In genomic region chr5:173775692-173776135, GRCh38 we compare ENCODE assay signal across 24 cellular contexts.
DNase-seq lines count a peak whose midpoint lies in the region; ATAC-seq lines count a peak whose summit lies in the region.
"Had no signal": no experiment of that assay in that cellular context is flagged by ENCODE, and none has a peak within 500 bp of the region (broad histone marks: within the 10 kb centered on the region; RNA-seq: fewer than 3 reads in every experiment).

No MANE protein-coding gene starts in this region.

- no peaks in the 10 kb centered on the region for H3K79me2 ChIP-seq in Karpas-422 (ENCODE audit: low read length)

- no peaks in the 10 kb centered on the region for H3K36me3 ChIP-seq in BLaER1
- no peaks in the 10 kb centered on the region for H3K36me3 ChIP-seq in Karpas-422 (ENCODE audit: insufficient read depth, low read length)
- H3K36me3 ChIP-seq in H7 (replicated peaks; ENCODE audit: control insufficient read depth, insufficient read depth, low read length), result no peaks in the 10 kb centered on the region
- H3K36me3 ChIP-seq: right atrium auricular region, stomach, transverse colon had no signal

- H3K27me3 Mint-ChIP-seq in memory B cell, result no peaks in the 10 kb centered on the region
- H3K27me3 Mint-ChIP-seq in immature natural killer cell (ENCODE audit: low read depth in 3 of 3), result peaks cover 1 to 4% (median 4%) of the 10 kb centered on the region in 3 donors
- H3K27me3 Mint-ChIP-seq: activated CD4-positive, alpha-beta T cell treated with anti-CD3 and anti-CD28 coated beads for 36 hours had no signal

- no peak overlapping the region for H3K4me3 Mint-ChIP-seq in memory B cell
- H3K4me3 Mint-ChIP-seq in immature natural killer cell, result no peak overlapping the region
- H3K4me3 Mint-ChIP-seq: activated CD4-positive, alpha-beta T cell treated with anti-CD3 and anti-CD28 coated beads for 36 hours; CD8-positive, alpha-beta T cell; naive thymus-derived CD4-positive, alpha-beta T cell had no signal

- H3K27me3 ChIP-seq in BLaER1 (no peaks in the 10 kb centered on the region), Karpas-422 (ENCODE audit: low read length) (no peaks in the 10 kb centered on the region), H7 (ENCODE audit: control insufficient read depth, insufficient read depth, low read length) (no peaks in the 10 kb centered on the region)
- H3K27me3 ChIP-seq: right atrium auricular region, stomach, transverse colon had no signal

- H3K9me3 Mint-ChIP-seq in memory B cell (no peaks in the 10 kb centered on the region), immature natural killer cell (no peaks in the 10 kb centered on the region)
- H3K9me3 Mint-ChIP-seq: CD8-positive, alpha-beta T cell; naive thymus-derived CD4-positive, alpha-beta T cell had no signal

- peak overlapping the region; percentile 55; the same call in 1 of the 2 replicates for H2AFZ ChIP-seq in Karpas-422 (ENCODE audit: low read length)

- H3K27ac Mint-ChIP-seq in memory B cell (no peak overlapping the region), immature natural killer cell (no peak overlapping the region)
- H3K27ac Mint-ChIP-seq: activated CD4-positive, alpha-beta T cell treated with anti-CD3 and anti-CD28 coated beads for 36 hours; CD8-positive, alpha-beta T cell had no signal

- peak overlapping the region; percentile 63 for H3K4me2 ChIP-seq in BLaER1
- peak overlapping the region; percentile 25 for H3K4me2 ChIP-seq in Karpas-422 (ENCODE audit: low read depth, low read length, poor library complexity, severe bottlenecking)

- H3K36me3 Mint-ChIP-seq in memory B cell (no peaks in the 10 kb centered on the region), immature natural killer cell (no peaks in the 10 kb centered on the region)
- H3K36me3 Mint-ChIP-seq: CD8-positive, alpha-beta T cell; naive thymus-derived CD4-positive, alpha-beta T cell had no signal

- peak; percentile 43 for ATAC-seq in memory B cell (ENCODE audit: low read depth)
- no peak for ATAC-seq in GM18519 (IDR thresholded peaks at IDR 0.05; ENCODE audit: low FRiP score, unreplicated experiment)
- ATAC-seq in GM21528 (IDR thresholded peaks at IDR 0.05; ENCODE audit: low FRiP score, unreplicated experiment), result no peak
- ATAC-seq: activated CD4-positive, alpha-beta T cell treated with anti-CD3 and anti-CD28 coated beads for 36 hours; CD8-positive, alpha-beta T cell; naive thymus-derived CD4-positive, alpha-beta T cell had no signal

- H3K9ac ChIP-seq in BLaER1, result peak overlapping the region; percentile 2; the same call in 1 of the 2 replicates
- H3K9ac ChIP-seq in Karpas-422 (ENCODE audit: low read length), result no peak overlapping the region

- peak overlapping the region; percentile 62 for H3K27ac ChIP-seq in BLaER1
- no peak overlapping the region for H3K27ac ChIP-seq in Karpas-422 (ENCODE audit: low read length)
- H3K27ac ChIP-seq: right atrium auricular region, transverse colon had no signal

- H3K4me3 ChIP-seq in BLaER1 (no peak overlapping the region), Karpas-422 (ENCODE audit: low read length) (no peak overlapping the region), H7 (ENCODE audit: insufficient read depth, low read depth, low read length) (no peak overlapping the region)
- H3K4me3 ChIP-seq: right atrium auricular region, stomach, transverse colon had no signal

- H4K20me1 ChIP-seq in BLaER1 (no peaks in the 10 kb centered on the region), Karpas-422 (ENCODE audit: insufficient read depth, low read depth, low read length) (no peaks in the 10 kb centered on the region)

- H3K9me3 ChIP-seq in BLaER1 (no peaks in the 10 kb centered on the region), Karpas-422 (ENCODE audit: low read length) (no peaks in the 10 kb centered on the region)
- H3K9me3 ChIP-seq: right atrium auricular region, stomach, transverse colon had no signal

- H3K9me2 ChIP-seq in Karpas-422 (replicated peaks; ENCODE audit: insufficient read depth, low read length), result no peaks in the 10 kb centered on the region

- peaks cover 41% of the 10 kb centered on the region for H3K4me1 ChIP-seq in BLaER1
- peaks cover 23% of the 10 kb centered on the region for H3K4me1 ChIP-seq in Karpas-422 (ENCODE audit: low read length)

- H3K4me1 Mint-ChIP-seq in memory B cell (peaks cover 22% of the 10 kb centered on the region), immature natural killer cell (no peaks in the 10 kb centered on the region)

- DNase-seq in Karpas-422 (peak; percentile 47), SKM-1 (lab: John Stamatoyannopoulos, UW; ENCODE audit: unreplicated experiment) (peak; percentile 44), memory B cell (ENCODE audit: low spot score in 2 of 2) (no peak), immature natural killer cell (no peak), H7 (no peak)
- DNase-seq: ACHN; activated CD4-positive, alpha-beta T cell treated with anti-CD3 and anti-CD28 coated beads for 36 hours; activated naive CD4-positive, alpha-beta T cell treated with Interleukin-2 at 50 U/mL for 16 hours; activated T-cell treated with anti-CD3 and anti-CD28 coated beads, Interleukin-2, amount 50 U/mL, for 48 hours; amniotic stem cell; CD8-positive, alpha-beta T cell; cortex of kidney; glutamatergic neuron; GOT3; naive thymus-derived CD4-positive, alpha-beta T cell; NCI-H2171 treated with DMSO at 0.1 percent for 48 hours; Right ventricle myocardium superior; stomach; T-helper 1 cell; transverse colon had no signal

Comparison
In these comparisons a context has a peak if more than half of its experiments do, and no peak if none do; other contexts are left out.
1. DNase-seq: peak in Karpas-422 (single experiment) and SKM-1 (single experiment); none in memory B cell (0 of 2), immature natural killer cell (0 of 3) and H7 (single experiment).